In genomic region chr19:33040994-33041827, GRCh38 we compare ENCODE assay signal across 10 cellular contexts. TPM values are rescaled to one million over a fixed set of nuclear protein-coding genes. Genes with fewer than 3 reads are reported as not detected.
DNase-seq lines count a peak whose midpoint lies in the region; ATAC-seq and TF ChIP-seq lines count a peak whose summit lies in the region.
"Had no signal": no experiment of that assay in that cellular context is flagged by ENCODE, and none has a peak within 500 bp of the region (broad histone marks: within the 10 kb centered on the region; RNA-seq: fewer than 3 reads in every experiment).

No MANE protein-coding gene starts in this region.

- H3K4me1 ChIP-seq in cardiac muscle cell (ENCODE audit: low read depth) (peaks cover 4% of the 10 kb centered on the region), body of pancreas (peaks cover 55% of the 10 kb centered on the region), thyroid gland (no peaks in the 10 kb centered on the region)
- H3K4me1 ChIP-seq: HAP-1 had no signal

- H3K9me3 ChIP-seq in cardiac muscle cell (ENCODE audit: low read depth), result no peaks in the 10 kb centered on the region
- H3K9me3 ChIP-seq in body of pancreas, result no peaks in the 10 kb centered on the region
- H3K9me3 ChIP-seq in thyroid gland, result no peaks in the 10 kb centered on the region
- H3K9me3 ChIP-seq: HAP-1 had no signal

- ATAC-seq in left ventricle myocardium superior (no peak), body of pancreas (peak; percentile 92), left colon (peak; percentile 82)

- peak overlapping the region; percentile 65 for H3K27ac ChIP-seq in cardiac muscle cell
- peak overlapping the region; percentile 74 to 84 (median 80) for H3K27ac ChIP-seq in body of pancreas
- H3K27ac ChIP-seq in thyroid gland, result no peak overlapping the region

- intact Hi-C loops in left ventricle myocardium superior (cut with micrococcal nuclease), result no loop called here
- intact Hi-C loops in body of pancreas (cut with DNase I), result no loop called here
- intact Hi-C loops in left colon (cut with DNase I, micrococcal nuclease), result no loop called here
- intact Hi-C loops in thyroid gland (cut with DNase I), result no loop called here

- DNase-seq in cardiac muscle cell (ENCODE audit: low read depth in 1 of 2, low spot score in 1 of 2), result peak in 1 of 2 donors; percentile 57
- no peak for DNase-seq in left ventricle myocardium superior
- DNase-seq in body of pancreas, result peak; percentile 67 to 81 (median 78)
- peak; percentile 70 to 85 for DNase-seq in left colon
- no peak for DNase-seq in NCI-H1694 treated with DMSO at 0.1 percent for 48 hours (lab: John Stamatoyannopoulos, UW)
- DNase-seq in NCI-H446 (lab: John Stamatoyannopoulos, UW), result no peak
- DNase-seq in thyroid gland, result no peak
- DNase-seq in retina, result no peak
- DNase-seq: IMR-90 had no signal

- TF ChIP-seq CTCF in cardiac muscle cell (IDR thresholded peaks at IDR 0.05; ENCODE audit: low read depth, low read length) (no peak), body of pancreas (IDR thresholded peaks at IDR 0.05) (no peak), thyroid gland (IDR thresholded peaks at IDR 0.05) (no peak)

- TF ChIP-seq POLR2A in body of pancreas (IDR thresholded peaks at IDR 0.05) (peak in 2 of 3 donors; percentile 59 to 71), thyroid gland (IDR thresholded peaks at IDR 0.05) (no peak)

- no peaks in the 10 kb centered on the region for H3K27me3 ChIP-seq in cardiac muscle cell
- H3K27me3 ChIP-seq in body of pancreas, result no peaks in the 10 kb centered on the region
- H3K27me3 ChIP-seq in thyroid gland, result no peaks in the 10 kb centered on the region

- H3K4me3 ChIP-seq in cardiac muscle cell, result no peak overlapping the region
- H3K4me3 ChIP-seq in body of pancreas, result no peak overlapping the region
- H3K4me3 ChIP-seq in thyroid gland (replicated peaks in 1 of 3), result no peak overlapping the region
- H3K4me3 ChIP-seq: HAP-1 had no signal

- no peaks in the 10 kb centered on the region for H3K36me3 ChIP-seq in cardiac muscle cell
- no peaks in the 10 kb centered on the region for H3K36me3 ChIP-seq in body of pancreas (replicated peaks in 1 of 2; ENCODE audit: insufficient read depth in 1 of 2, low read depth in 2 of 2)
- H3K36me3 ChIP-seq in thyroid gland, result no peaks in the 10 kb centered on the region
- H3K36me3 ChIP-seq: HAP-1 had no signal

- WGBS in body of pancreas, 2 donors, result 56 to 61% methylated on average over 8 to 9 of the region's 9 CpGs
- WGBS in thyroid gland, 2 donors, result 67 to 72% methylated on average over 9 of the region's 9 CpGs

RNA-seq across cellular contexts. Expression of gene RHPN2, which starts 23.5 kb away (rescaled TPM):
- 21.7 and 26.6 TPM in 2 replicates for total RNA-seq in cardiac muscle cell
- 11.7 and 12.5 TPM in 2 replicates for polyA plus RNA-seq in cardiac muscle cell
- total RNA-seq in left ventricle myocardium superior, result 2.4 TPM
- total RNA-seq in body of pancreas, result 10 to 100 TPM; 11.2 to 54.4 TPM
- 10 to 100 TPM; 86.5 to 87.5 TPM for total RNA-seq in left colon
- total RNA-seq in thyroid gland, result 10 to 100 TPM; 11.2 to 16.9 (median 13.9) TPM

RNA-seq across cellular contexts. Expression of gene GPATCH1, which starts 39.8 kb away (rescaled TPM):
- 4.1 and 5.7 TPM in 2 replicates for total RNA-seq in cardiac muscle cell
- polyA plus RNA-seq in cardiac muscle cell, result 6.4 and 9.4 TPM in 2 replicates
- 5.4 TPM for total RNA-seq in left ventricle myocardium superior
- total RNA-seq in body of pancreas, result 1 to 10 TPM; 6.6 to 7.0 TPM
- total RNA-seq in left colon, result 10 to 100 TPM in 1 of 2 donors, 1 to 10 TPM in 1; 8.3 to 10.9 TPM
- total RNA-seq in thyroid gland, result 10 to 100 TPM in 2 of 4 donors, 1 to 10 TPM in 2; 9.1 to 11.6 (median 10.0) TPM

Comparison
In these comparisons a context has a peak if more than half of its experiments do, and no peak if none do; other contexts are left out.
1. DNase-seq: peak in body of pancreas (4 of 4) and left colon (2 of 2); none in left ventricle myocardium superior (single experiment), NCI-H1694 treated with DMSO at 0.1 percent for 48 hours (single experiment), NCI-H446 (0 of 2), thyroid gland (0 of 2) and retina (single experiment).
2. H3K27ac ChIP-seq: peak in cardiac muscle cell (single experiment) and body of pancreas (4 of 4); none in thyroid gland (0 of 3).
3. POLR2A ChIP-seq: peak in body of pancreas (2 of 3); none in thyroid gland (0 of 2).